17 cellular contexts compared by ENCODE assay signal in genomic region chr1:241810769-241811402, GRCh38. TPM values are rescaled to one million over a fixed set of nuclear protein-coding genes. Genes with fewer than 3 reads are reported as not detected.
A peak's percentile ranks its signal among the peaks of the same experiment; 100 is the strongest.
DNase-seq lines count a peak whose midpoint lies in the region; ATAC-seq and TF ChIP-seq lines count a peak whose summit lies in the region.
"Had no signal": no experiment of that assay in that cellular context is flagged by ENCODE, and none has a peak within 500 bp of the region (broad histone marks: within the 10 kb centered on the region; RNA-seq: fewer than 3 reads in every experiment).

No MANE protein-coding gene starts in this region.

- no peak overlapping the region for H3K4me3 ChIP-seq in dorsolateral prefrontal cortex
- H3K4me3 ChIP-seq: heart left ventricle, MG63, transverse colon had no signal

- H3K36me3 Mint-ChIP-seq in type B pancreatic cell: no peaks in the 10 kb centered on the region

- ATAC-seq in GM18508 (IDR thresholded peaks at IDR 0.05; ENCODE audit: insufficient read depth, unreplicated experiment) (peak; percentile 52), GM21619 (IDR thresholded peaks at IDR 0.05; ENCODE audit: unreplicated experiment) (peak; percentile 74), HG03342 (IDR thresholded peaks at IDR 0.05; ENCODE audit: unreplicated experiment) (peak; percentile 63), GM21529 (IDR thresholded peaks at IDR 0.05; ENCODE audit: unreplicated experiment) (no peak), HG03135 (IDR thresholded peaks at IDR 0.05; ENCODE audit: unreplicated experiment) (no peak)
- ATAC-seq: activated naive CD8-positive, alpha-beta T cell treated with anti-CD3 and anti-CD28 coated beads, Interleukin-2, amount 50 U/mL, for 24 hours; heart left ventricle had no signal

- peaks cover 3% of the 10 kb centered on the region for H3K27me3 Mint-ChIP-seq in type B pancreatic cell

- no peak overlapping the region for H3K27ac ChIP-seq in dorsolateral prefrontal cortex
- H3K27ac ChIP-seq: epithelial cell of prostate, heart left ventricle, transverse colon had no signal

- intact Hi-C loops in dorsolateral prefrontal cortex (cut with DNase I): no loop called here

- no peaks in the 10 kb centered on the region for H3K27me3 ChIP-seq in dorsolateral prefrontal cortex
- H3K27me3 ChIP-seq: heart left ventricle, MG63, transverse colon had no signal

- peaks cover 5% of the 10 kb centered on the region for H3K4me1 Mint-ChIP-seq in type B pancreatic cell (ENCODE audit: unreplicated experiment)
- H3K4me1 Mint-ChIP-seq: activated naive CD8-positive, alpha-beta T cell treated with anti-CD3 and anti-CD28 coated beads, Interleukin-2, amount 50 U/mL, for 24 hours had no signal

- no peak overlapping the region for H3K4me3 Mint-ChIP-seq in type B pancreatic cell
- H3K4me3 Mint-ChIP-seq: activated naive CD8-positive, alpha-beta T cell treated with anti-CD3 and anti-CD28 coated beads, Interleukin-2, amount 50 U/mL, for 24 hours; HFFc6 had no signal

- H3K27ac Mint-ChIP-seq in type B pancreatic cell: no peak overlapping the region
- H3K27ac Mint-ChIP-seq: activated naive CD8-positive, alpha-beta T cell treated with anti-CD3 and anti-CD28 coated beads, Interleukin-2, amount 50 U/mL, for 24 hours; HFFc6 had no signal

- H3K9me3 Mint-ChIP-seq in type B pancreatic cell: no peaks in the 10 kb centered on the region
- H3K9me3 Mint-ChIP-seq: activated naive CD8-positive, alpha-beta T cell treated with anti-CD3 and anti-CD28 coated beads, Interleukin-2, amount 50 U/mL, for 24 hours; HFFc6 had no signal

- DNase-seq in SIG-M5 (lab: John Stamatoyannopoulos, UW) (peak; percentile 51), dorsolateral prefrontal cortex (no peak), type B pancreatic cell (ENCODE audit: extremely low spot score, unreplicated experiment) (no peak)
- DNase-seq: activated CD4-positive, alpha-beta T cell treated with anti-CD3 and anti-CD28 coated beads for 1 hour; activated naive CD8-positive, alpha-beta T cell treated with anti-CD3 and anti-CD28 coated beads, Interleukin-2, amount 50 U/mL, for 24 hours; activated T-cell treated with anti-CD3 and anti-CD28 coated beads for 4 hours; heart left ventricle; HFFc6; MG63; NCI-H345; transverse colon had no signal

- TF ChIP-seq CTCF in dorsolateral prefrontal cortex (IDR thresholded peaks at IDR 0.05 in 54 of 56, conservative IDR thresholded peaks at IDR 0.05 in 2 of 56; ENCODE audit: low read depth in 1 of 56, partially characterized antibody in 56 of 56) (no peak), type B pancreatic cell (conservative IDR thresholded peaks at IDR 0.05) (no peak)

RNA-seq across cellular contexts. Expression of gene EXO1, which starts 37.1 kb away (rescaled TPM):
- total RNA-seq in dorsolateral prefrontal cortex (1 to 10 TPM in 79 of 120 experiments, under 1 TPM in 39, not detected in 2; 0.18 to 4.7 (median 1.2) TPM), type B pancreatic cell (ENCODE audit: low replicate concordance) (10.2 and 25.5 TPM in 2 replicates)

Comparison
In these comparisons a context has a peak if more than half of its experiments do, and no peak if none do; other contexts are left out.
1. ATAC-seq: peak in GM18508 (single experiment), GM21619 (single experiment) and HG03342 (single experiment); none in GM21529 (single experiment) and HG03135 (single experiment).